Comparison of ENCODE assay signal across 1 cellular context in genomic region chr3:46093327-46093932, GRCh38.
TF ChIP-seq lines count a peak whose summit lies in the region.

No MANE protein-coding gene starts in this region.

TF ChIP-seq in GM12878, 131 proteins besides CTCF, POLR2A, EP300 and RAD21:
- no peak for TF ChIP-seq BACH1 (IDR thresholded peaks at IDR 0.05; ENCODE audit: borderline replicate concordance)
- TF ChIP-seq PML (IDR thresholded peaks at IDR 0.05; ENCODE audit: low read length), result no peak
- TF ChIP-seq WRNIP1 (IDR thresholded peaks at IDR 0.05; ENCODE audit: borderline replicate concordance, low read depth, low read length), result no peak
- TF ChIP-seq FOXM1 (IDR thresholded peaks at IDR 0.05; ENCODE audit: low read depth, low read length), result no peak
- TF ChIP-seq MYB (IDR thresholded peaks at IDR 0.05; ENCODE audit: borderline replicate concordance, low read depth, low read length), result no peak
- TF ChIP-seq E4F1 (IDR thresholded peaks at IDR 0.05; ENCODE audit: borderline replicate concordance, partially characterized antibody), result no peak
- TF ChIP-seq ZZZ3 (IDR thresholded peaks at IDR 0.05; ENCODE audit: control insufficient read depth, insufficient read length, low read depth), result no peak
- TF ChIP-seq ZBTB4 (CRISPR knock-in tag; IDR thresholded peaks at IDR 0.05), result no peak
- TF ChIP-seq EZH2 (IDR thresholded peaks at IDR 0.05; ENCODE audit: borderline replicate concordance, control insufficient read depth, low read depth, low read length), result no peak
- TF ChIP-seq SMAD5 (IDR thresholded peaks at IDR 0.05; ENCODE audit: low read depth), result no peak
- no peak for TF ChIP-seq SREBF2 (IDR thresholded peaks at IDR 0.05; ENCODE audit: low read length)
- TF ChIP-seq SUPT20H (IDR thresholded peaks at IDR 0.05; ENCODE audit: borderline replicate concordance, control insufficient read depth, low read depth, low read length), result no peak
